Comparison of ENCODE assay signal across 8 cellular contexts in the genomic region with DNA sequence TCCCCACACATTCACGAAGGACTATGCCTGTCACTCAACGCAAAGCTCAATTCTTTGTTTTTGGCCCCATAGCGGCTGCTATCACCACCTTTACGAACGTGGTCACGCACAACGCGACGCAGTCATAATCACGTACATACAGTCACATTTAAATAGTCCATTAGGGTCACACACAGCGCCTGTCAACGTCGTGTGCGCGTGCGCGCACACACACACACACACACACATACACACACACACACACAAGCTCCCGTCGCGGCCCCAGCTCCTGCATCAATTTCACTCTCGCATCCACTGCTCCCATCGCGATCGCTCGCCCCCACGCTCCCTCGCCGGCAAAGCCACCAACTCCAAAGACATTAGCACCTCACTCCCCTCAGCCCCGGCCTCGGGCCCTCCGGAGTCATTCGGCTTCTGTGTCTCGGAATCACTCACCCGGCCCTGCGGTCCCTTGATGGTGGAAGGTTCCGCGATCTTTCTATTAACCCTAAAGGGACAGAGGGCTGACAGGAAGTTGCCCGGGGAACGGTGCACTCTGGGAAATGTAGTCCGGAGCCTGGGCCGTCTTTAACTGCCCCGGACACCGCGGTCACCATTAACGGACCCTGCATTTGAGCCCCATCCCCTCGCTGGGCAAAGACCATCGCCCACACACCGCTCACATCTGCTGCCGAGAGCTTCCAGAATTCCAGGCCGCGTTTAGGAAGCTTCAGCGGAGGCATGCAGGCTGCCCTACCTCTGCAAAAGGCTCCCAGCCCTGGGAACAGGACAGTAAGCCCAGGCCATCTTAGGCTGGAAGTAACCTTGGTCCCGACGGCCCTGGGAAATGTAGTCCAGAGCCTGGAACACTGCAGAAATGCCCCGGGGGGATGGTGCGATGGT. TPM values are rescaled to one million over a fixed set of nuclear protein-coding genes. Genes with fewer than 3 reads are reported as not detected.
DNase-seq lines count a peak whose midpoint lies in the region; ATAC-seq and TF ChIP-seq lines count a peak whose summit lies in the region.

A gene (minus strand): TSS at position 486 of the 882 bp plus-strand sequence. CDS start 12,768 bp downstream, outside the sequence.

- no peaks in the 10 kb centered on the region for H4K20me1 ChIP-seq in OCI-LY1 (ENCODE audit: insufficient read depth, low read length)

- H3K9ac ChIP-seq in OCI-LY1 (ENCODE audit: low read length) (peak within 1 kb of the TSS; percentile 66), mucosa of stomach (ENCODE audit: low read length) (peak within 1 kb of the TSS; percentile 70)

- no peaks in the 10 kb centered on the region for H3K27me3 Mint-ChIP-seq in CD4-positive, CD25-positive, alpha-beta regulatory T cell
- no peaks in the 10 kb centered on the region for H3K27me3 Mint-ChIP-seq in activated T-cell treated with anti-CD3 and anti-CD28 coated beads, Interleukin-2, amount 50 U/mL, for 24 hours

- no peaks in the 10 kb centered on the region for H3K79me2 ChIP-seq in OCI-LY1 (ENCODE audit: insufficient read depth, low read length)

- peak within 1 kb of the TSS; percentile 75 for H3K4me2 ChIP-seq in OCI-LY1 (ENCODE audit: low read length)

- H3F3A ChIP-seq in OCI-LY1 (ENCODE audit: insufficient read depth, low read length) = no peaks in the 10 kb centered on the region

- peaks cover 25% of the 10 kb centered on the region for H3K36me3 Mint-ChIP-seq in CD4-positive, CD25-positive, alpha-beta regulatory T cell
- peaks cover 27% of the 10 kb centered on the region for H3K36me3 Mint-ChIP-seq in activated T-cell treated with anti-CD3 and anti-CD28 coated beads, Interleukin-2, amount 50 U/mL, for 24 hours (ENCODE audit: low read depth)

- H3K4me3 Mint-ChIP-seq in CD4-positive, CD25-positive, alpha-beta regulatory T cell = peak within 1 kb of the TSS in 1 of 4 donors; percentile 61
- no peak within 1 kb of the TSS for H3K4me3 Mint-ChIP-seq in activated T-cell treated with anti-CD3 and anti-CD28 coated beads, Interleukin-2, amount 50 U/mL, for 24 hours

- H3K36me3 ChIP-seq in CD4-positive, CD25-positive, alpha-beta regulatory T cell (ENCODE audit: control insufficient read depth, insufficient read depth, low read length) = peaks cover 17% of the 10 kb centered on the region
- H3K36me3 ChIP-seq in OCI-LY1 (ENCODE audit: insufficient read depth, low read length) (peaks cover 34% of the 10 kb centered on the region), mucosa of stomach (ENCODE audit: control insufficient read depth, insufficient read depth, low read length) (no peaks in the 10 kb centered on the region)

- peaks cover 0 to 16% (median 4%) of the 10 kb centered on the region in 4 donors for H3K4me1 Mint-ChIP-seq in CD4-positive, CD25-positive, alpha-beta regulatory T cell
- H3K4me1 Mint-ChIP-seq in activated T-cell treated with anti-CD3 and anti-CD28 coated beads, Interleukin-2, amount 50 U/mL, for 24 hours (ENCODE audit: low read depth) = peaks cover 5% of the 10 kb centered on the region

- H3K9me3 ChIP-seq in CD4-positive, CD25-positive, alpha-beta regulatory T cell (ENCODE audit: control insufficient read depth in 2 of 2, low read length in 2 of 2) = peaks cover 26 to 36% of the 10 kb centered on the region in 2 experiments
- H3K9me3 ChIP-seq in OCI-LY1 (ENCODE audit: low read length) (peaks cover 12% of the 10 kb centered on the region; the same call in 1 of the 2 replicates), mucosa of stomach (ENCODE audit: control insufficient read depth, low read length) (no peaks in the 10 kb centered on the region)

- no peaks in the 10 kb centered on the region for H3K27me3 ChIP-seq in CD4-positive, CD25-positive, alpha-beta regulatory T cell (ENCODE audit: control insufficient read depth, insufficient read depth, low read length)
- no peaks in the 10 kb centered on the region for H3K27me3 ChIP-seq in OCI-LY1 (ENCODE audit: insufficient read depth, low read length)
- H3K27me3 ChIP-seq in mucosa of stomach (ENCODE audit: control insufficient read depth, insufficient read depth, low read length) = no peaks in the 10 kb centered on the region

- H3K4me1 ChIP-seq in CD4-positive, CD25-positive, alpha-beta regulatory T cell (ENCODE audit: control insufficient read depth, insufficient read depth, low read length, poor library complexity, severe bottlenecking) = peaks cover 18% of the 10 kb centered on the region
- H3K4me1 ChIP-seq in OCI-LY1 (ENCODE audit: insufficient read depth, low read length, severe bottlenecking) (peaks cover 13% of the 10 kb centered on the region), mucosa of stomach (ENCODE audit: control insufficient read depth, insufficient read depth, low read length) (no peaks in the 10 kb centered on the region)

- peak within 1 kb of the TSS; percentile 91 for H3K4me3 ChIP-seq in CD4-positive, CD25-positive, alpha-beta regulatory T cell (ENCODE audit: low read depth, low read length)
- peak within 1 kb of the TSS; percentile 66 for H3K4me3 ChIP-seq in OCI-LY1 (ENCODE audit: low read depth, low read length, poor library complexity, severe bottlenecking)
- H3K4me3 ChIP-seq in mucosa of stomach (ENCODE audit: low read length) = peak within 1 kb of the TSS; percentile 65

- H3K9me2 ChIP-seq in OCI-LY1 (ENCODE audit: low read depth, low read length) = no peaks in the 10 kb centered on the region

- peak; percentile 90 to 93 for ATAC-seq in CD4-positive, CD25-positive, alpha-beta regulatory T cell (ENCODE audit: low read depth in 2 of 2)
- ATAC-seq in GM19438 (IDR thresholded peaks at IDR 0.05; ENCODE audit: low read depth, unreplicated experiment) = peak; percentile 95
- ATAC-seq in HG03575 (IDR thresholded peaks at IDR 0.05; ENCODE audit: extremely low read depth, insufficient number of reproducible peaks, low FRiP score, unreplicated experiment) = peak; percentile 56
- ATAC-seq in esophagus mucosa = peak; percentile 97

- peak; percentile 73 to 90 (median 90) for DNase-seq in CD4-positive, CD25-positive, alpha-beta regulatory T cell
- peak; percentile 90 for DNase-seq in activated T-cell treated with anti-CD3 and anti-CD28 coated beads, Interleukin-2, amount 50 U/mL, for 24 hours
- peak; percentile 86 for DNase-seq in stimulated activated CD8-positive, alpha-beta memory T cell treated with anti-CD3 and anti-CD28 coated beads, Interleukin-4, amount 100 ng/mL, for 48 hours

- H3K27ac Mint-ChIP-seq in CD4-positive, CD25-positive, alpha-beta regulatory T cell = peak within 1 kb of the TSS in 1 of 3 donors; percentile 83
- peak within 1 kb of the TSS; percentile 20 for H3K27ac Mint-ChIP-seq in activated T-cell treated with anti-CD3 and anti-CD28 coated beads, Interleukin-2, amount 50 U/mL, for 24 hours

- H3K27ac ChIP-seq in CD4-positive, CD25-positive, alpha-beta regulatory T cell (ENCODE audit: insufficient read depth, low read length, poor library complexity, severe bottlenecking) = peak within 1 kb of the TSS; percentile 94
- peak within 1 kb of the TSS; percentile 69 for H3K27ac ChIP-seq in OCI-LY1 (ENCODE audit: low read depth, low read length, poor library complexity, severe bottlenecking)

- no peak for TF ChIP-seq CTCF in OCI-LY1 (IDR thresholded peaks at IDR 0.05; ENCODE audit: low read length)

- H3K9me3 Mint-ChIP-seq in CD4-positive, CD25-positive, alpha-beta regulatory T cell = peaks cover 0 to 33% (median 13%) of the 10 kb centered on the region in 7 donors
- H3K9me3 Mint-ChIP-seq in activated T-cell treated with anti-CD3 and anti-CD28 coated beads, Interleukin-2, amount 50 U/mL, for 24 hours = peaks cover 38% of the 10 kb centered on the region

- no peak within 1 kb of the TSS for H2AFZ ChIP-seq in OCI-LY1 (ENCODE audit: low read length)

RNA-seq across cellular contexts. Expression of the gene that starts here (rescaled TPM):
- 3.7 TPM for total RNA-seq in CD4-positive, CD25-positive, alpha-beta regulatory T cell
- polyA plus RNA-seq in CD4-positive, CD25-positive, alpha-beta regulatory T cell = 1 to 10 TPM; 6.2 to 9.4 (median 8.2) TPM
- 4.9 TPM for total RNA-seq in esophagus mucosa

Comparison
In these comparisons a context has a peak if more than half of its experiments do, and no peak if none do; other contexts are left out.
1. Peak in every context shown above with its lines: DNase-seq, ATAC-seq, H3K4me3 ChIP-seq and H3K27ac ChIP-seq.